ENCODE assay signal across 20 cellular contexts in genomic region chr2:215461836-215462532, GRCh38. TPM values are rescaled to one million over a fixed set of nuclear protein-coding genes. Genes with fewer than 3 reads are reported as not detected.
DNase-seq lines count a peak whose midpoint lies in the region; ATAC-seq and TF ChIP-seq lines count a peak whose summit lies in the region.
"Had no signal": no experiment of that assay in that cellular context is flagged by ENCODE, and none has a peak within 500 bp of the region (broad histone marks: within the 10 kb centered on the region; RNA-seq: fewer than 3 reads in every experiment).

No MANE protein-coding gene starts in this region.

- no peak for TF ChIP-seq EP300 in SK-N-SH (IDR thresholded peaks at IDR 0.05; ENCODE audit: borderline replicate concordance in 1 of 2, low read depth in 1 of 2, low read length in 1 of 2)

- H3K36me3 Mint-ChIP-seq in naive thymus-derived CD4-positive, alpha-beta T cell, result no peaks in the 10 kb centered on the region
- H3K36me3 Mint-ChIP-seq: CD8-positive, alpha-beta memory T cell; natural killer cell treated with Interleukin-12 subunit alpha and Interleukin-12 subunit beta and Interleukin-15 and Interleukin-18, amount 100 ng/mL, for 72 hours; stimulated activated effector memory CD8-positive, alpha-beta T cell treated with anti-CD3 and anti-CD28 coated beads, Interleukin-12 subunit alpha, Interleukin-12 subunit beta, amount 100 ng/mL, for 72 hours had no signal

- POLR2A ChIA-PET in SK-N-SH (lab: Yijun Ruan, JAX), result no interaction called here
- POLR2A ChIA-PET in naive thymus-derived CD4-positive, alpha-beta T cell (lab: Charles Lee), result no interaction called here

- 96% methylated on average over 5 of the region's 5 CpGs for WGBS in SK-N-SH (ENCODE audit: low lambda C conversion rate)

- no peaks in the 10 kb centered on the region for H3K9me2 ChIP-seq in SK-N-SH

- H3K4me3 Mint-ChIP-seq in naive thymus-derived CD4-positive, alpha-beta T cell, result no peak overlapping the region
- H3K4me3 Mint-ChIP-seq: activated CD4-positive, alpha-beta memory T cell treated with anti-CD3 and anti-CD28 coated beads, Interleukin-2, amount 10 ng/mL, durations not matched to agents 7 days and 5 days; activated T-helper 1 cell treated with anti-CD3 and anti-CD28 coated beads, Interleukin-12 subunit alpha, Interleukin-12 subunit beta, Interleukin-2, Interleukin-4 antibody, amounts not matched to agents 30 ng/mL and 10 ng/mL and 1 ng/mL, durations not matched to agents 14 hours and 24 hours and 36 hours; natural killer cell treated with Interleukin-12 subunit alpha and Interleukin-12 subunit beta and Interleukin-15 and Interleukin-18, amount 100 ng/mL, for 72 hours; stimulated activated effector memory CD8-positive, alpha-beta T cell treated with anti-CD3 and anti-CD28 coated beads, Interleukin-12 subunit alpha, Interleukin-12 subunit beta, amount 100 ng/mL, for 72 hours had no signal

- H3K4me3 ChIP-seq in SK-N-SH (ENCODE audit: low read depth in 2 of 2, low read length in 1 of 2) (no peak overlapping the region), astrocyte of the spinal cord (ENCODE audit: low read depth, low read length) (no peak overlapping the region), foreskin fibroblast (ENCODE audit: low read depth in 1 of 2, low read length in 2 of 2) (no peak overlapping the region), skeletal muscle satellite cell (ENCODE audit: low read length) (no peak overlapping the region)
- H3K4me3 ChIP-seq in naive thymus-derived CD4-positive, alpha-beta T cell (ENCODE audit: low read length), result no peak overlapping the region

- H3F3A ChIP-seq in SK-N-SH (replicated peaks; ENCODE audit: insufficient read depth), result peaks cover 20% of the 10 kb centered on the region

- no peaks in the 10 kb centered on the region for H3K4me1 Mint-ChIP-seq in naive thymus-derived CD4-positive, alpha-beta T cell
- H3K4me1 Mint-ChIP-seq: activated CD4-positive, alpha-beta memory T cell treated with anti-CD3 and anti-CD28 coated beads, Interleukin-2, amount 10 ng/mL, durations not matched to agents 7 days and 5 days; CD8-positive, alpha-beta memory T cell; stimulated activated effector memory CD8-positive, alpha-beta T cell treated with anti-CD3 and anti-CD28 coated beads, Interleukin-12 subunit alpha, Interleukin-12 subunit beta, amount 100 ng/mL, for 72 hours had no signal

- H3K9me3 ChIP-seq in SK-N-SH, result no peaks in the 10 kb centered on the region
- no peaks in the 10 kb centered on the region for H3K9me3 ChIP-seq in skeletal muscle satellite cell (replicated peaks; ENCODE audit: low read length)
- no peaks in the 10 kb centered on the region for H3K9me3 ChIP-seq in naive thymus-derived CD4-positive, alpha-beta T cell (ENCODE audit: control insufficient read depth in 2 of 3, low read length in 3 of 3)

- H4K20me1 ChIP-seq in SK-N-SH (ENCODE audit: insufficient read depth), result no peaks in the 10 kb centered on the region

- TF ChIP-seq CTCF in SK-N-SH (IDR thresholded peaks at IDR 0.05), result no peak
- TF ChIP-seq CTCF in astrocyte of the spinal cord (IDR thresholded peaks at IDR 0.05; ENCODE audit: low read depth, low read length), result no peak
- TF ChIP-seq CTCF in foreskin fibroblast (IDR thresholded peaks at IDR 0.05; ENCODE audit: low read depth, low read length), result no peak

- H3K79me2 ChIP-seq in SK-N-SH (ENCODE audit: insufficient read depth), result no peaks in the 10 kb centered on the region

- in situ Hi-C loops in astrocyte of the spinal cord (cut with HindIII; ENCODE audit: low sequenced_read_pairs), result no loop called here

- no peak overlapping the region for H3K27ac Mint-ChIP-seq in naive thymus-derived CD4-positive, alpha-beta T cell
- H3K27ac Mint-ChIP-seq: activated CD4-positive, alpha-beta memory T cell treated with anti-CD3 and anti-CD28 coated beads, Interleukin-2, amount 10 ng/mL, durations not matched to agents 7 days and 5 days; activated T-helper 1 cell treated with anti-CD3 and anti-CD28 coated beads, Interleukin-12 subunit alpha, Interleukin-12 subunit beta, Interleukin-2, Interleukin-4 antibody, amounts not matched to agents 30 ng/mL and 10 ng/mL and 1 ng/mL, durations not matched to agents 14 hours and 24 hours and 36 hours; CD8-positive, alpha-beta memory T cell; natural killer cell treated with Interleukin-12 subunit alpha and Interleukin-12 subunit beta and Interleukin-15 and Interleukin-18, amount 100 ng/mL, for 72 hours; stimulated activated effector memory CD8-positive, alpha-beta T cell treated with anti-CD3 and anti-CD28 coated beads, Interleukin-12 subunit alpha, Interleukin-12 subunit beta, amount 100 ng/mL, for 72 hours had no signal

- peaks cover 0 to 19% (median 4%) of the 10 kb centered on the region in 5 donors for H3K27me3 Mint-ChIP-seq in naive thymus-derived CD4-positive, alpha-beta T cell

- CTCF ChIA-PET in SK-N-SH (lab: Yijun Ruan, JAX), result no interaction called here
- CTCF ChIA-PET in naive thymus-derived CD4-positive, alpha-beta T cell (lab: Charles Lee), result no interaction called here

- peak overlapping the region; percentile 44; the same call in 1 of the 2 replicates for H2AFZ ChIP-seq in SK-N-SH (ENCODE audit: low read depth)

- H3K4me2 ChIP-seq in SK-N-SH (no peak overlapping the region), skeletal muscle satellite cell (ENCODE audit: low read length) (no peak overlapping the region)

- no peak for TF ChIP-seq RAD21 in SK-N-SH (IDR thresholded peaks at IDR 0.05; ENCODE audit: low read length)

- H3K9me3 Mint-ChIP-seq in naive thymus-derived CD4-positive, alpha-beta T cell, result no peaks in the 10 kb centered on the region
- H3K9me3 Mint-ChIP-seq: activated CD4-positive, alpha-beta memory T cell treated with anti-CD3 and anti-CD28 coated beads, Interleukin-2, amount 10 ng/mL, durations not matched to agents 7 days and 5 days; activated T-helper 1 cell treated with anti-CD3 and anti-CD28 coated beads, Interleukin-12 subunit alpha, Interleukin-12 subunit beta, Interleukin-2, Interleukin-4 antibody, amounts not matched to agents 30 ng/mL and 10 ng/mL and 1 ng/mL, durations not matched to agents 14 hours and 24 hours and 36 hours; CD8-positive, alpha-beta memory T cell; natural killer cell treated with Interleukin-12 subunit alpha and Interleukin-12 subunit beta and Interleukin-15 and Interleukin-18, amount 100 ng/mL, for 72 hours; stimulated activated effector memory CD8-positive, alpha-beta T cell treated with anti-CD3 and anti-CD28 coated beads, Interleukin-12 subunit alpha, Interleukin-12 subunit beta, amount 100 ng/mL, for 72 hours had no signal

- ATAC-seq in SK-N-SH treated with all-trans-retinoic acid at 6 μM for 48 hours, result no peak
- ATAC-seq in naive thymus-derived CD4-positive, alpha-beta T cell, result no peak
- ATAC-seq: left lobe of liver; right cardiac atrium; stimulated activated effector memory CD8-positive, alpha-beta T cell treated with anti-CD3 and anti-CD28 coated beads, Interleukin-12 subunit alpha, Interleukin-12 subunit beta, amount 100 ng/mL, for 72 hours had no signal

- H3K36me3 ChIP-seq in SK-N-SH (replicated peaks in 1 of 2; ENCODE audit: control insufficient read depth in 1 of 2, insufficient read depth in 2 of 2, low read length in 1 of 2) (no peaks in the 10 kb centered on the region), skeletal muscle satellite cell (ENCODE audit: insufficient read depth, low read length) (no peaks in the 10 kb centered on the region)
- H3K36me3 ChIP-seq in naive thymus-derived CD4-positive, alpha-beta T cell (ENCODE audit: control insufficient read depth in 2 of 3, insufficient read depth in 3 of 3, low read length in 3 of 3), result no peaks in the 10 kb centered on the region

- peaks cover 0 to 22% of the 10 kb centered on the region in 2 experiments; a peak in 3 of 4 replicates for H3K4me1 ChIP-seq in SK-N-SH (ENCODE audit: control insufficient read depth in 1 of 2, insufficient read depth in 2 of 2, low read depth in 1 of 2, low read length in 1 of 2)
- H3K4me1 ChIP-seq in skeletal muscle satellite cell (ENCODE audit: control insufficient read depth, insufficient read depth, low read length), result peaks cover 38% of the 10 kb centered on the region
- no peaks in the 10 kb centered on the region for H3K4me1 ChIP-seq in naive thymus-derived CD4-positive, alpha-beta T cell (ENCODE audit: control insufficient read depth in 2 of 2, insufficient read depth in 2 of 2, low read length in 2 of 2)

- H3K9ac ChIP-seq in SK-N-SH (peak overlapping the region; percentile 59; the same call in 1 of the 2 replicates), skeletal muscle satellite cell (ENCODE audit: low read depth, low read length) (peak overlapping the region; percentile 78)

- peak overlapping the region in 1 of 2 experiments; percentile 90; a peak in 2 of 4 replicates for H3K27ac ChIP-seq in SK-N-SH (ENCODE audit: low read depth in 2 of 2, low read length in 1 of 2)
- no peak overlapping the region for H3K27ac ChIP-seq in naive thymus-derived CD4-positive, alpha-beta T cell (ENCODE audit: low read depth, low read length)
- H3K27ac ChIP-seq: 22Rv1 had no signal

- H3K27me3 ChIP-seq in SK-N-SH (ENCODE audit: insufficient read depth) (no peaks in the 10 kb centered on the region), skeletal muscle satellite cell (ENCODE audit: control insufficient read depth, insufficient read depth, low read length) (no peaks in the 10 kb centered on the region)
- H3K27me3 ChIP-seq in naive thymus-derived CD4-positive, alpha-beta T cell (ENCODE audit: control insufficient read depth in 2 of 2, insufficient read depth in 2 of 2, low read length in 2 of 2), result no peaks in the 10 kb centered on the region

- DNase-seq in SK-N-SH (no peak), astrocyte of the spinal cord (ENCODE audit: low read depth, low spot score) (peak; percentile 57), foreskin fibroblast (peak; percentile 62 to 69), GOT3 (lab: John Stamatoyannopoulos, UW) (no peak), head of caudate nucleus (no peak)
- no peak for DNase-seq in naive thymus-derived CD4-positive, alpha-beta T cell
- DNase-seq: activated CD4-positive, alpha-beta memory T cell treated with anti-CD3 and anti-CD28 coated beads, Interleukin-2, amount 10 ng/mL, durations not matched to agents 7 days and 5 days; anterior cingulate cortex; CD8-positive, alpha-beta memory T cell; GDM1; NCI-H1048; right cardiac atrium; stimulated activated CD4-positive, alpha-beta T cell treated with anti-CD3 and anti-CD28 coated beads, Interleukin-4, amount 100 ng/mL, for 4 hours had no signal

- intact Hi-C loops in naive thymus-derived CD4-positive, alpha-beta T cell (cut with micrococcal nuclease), result no loop called here
- intact Hi-C loops in head of caudate nucleus (cut with DNase I), result no loop called here

TF ChIP-seq in SK-N-SH, 30 proteins besides CTCF, POLR2A, EP300 and RAD21 (continues in another document):
- no peak for TF ChIP-seq MXI1 (IDR thresholded peaks at IDR 0.05; ENCODE audit: low read depth, low read length)

TF ChIP-seq in SK-N-SH treated with all-trans-retinoic acid at 6 μM for 48 hours, 23 proteins besides CTCF, POLR2A, EP300 and RAD21 (continues in another document):
- no peak for TF ChIP-seq ZNF70 (CRISPR knock-in tag; IDR thresholded peaks at IDR 0.05)

RNA-seq across cellular contexts. Expression of gene FN1, which starts 26.1 kb away (rescaled TPM):
- 1,637 and 1,671 TPM in 2 replicates for polyA plus RNA-seq in SK-N-SH (2012; rRNA removed)
- 978 and 1,254 TPM in 2 replicates for polyA plus RNA-seq in SK-N-SH (2012; cell fraction: cytosol; rRNA removed)
- 2,323 and 4,066 TPM in 2 replicates for polyA plus RNA-seq in SK-N-SH (2012; cell fraction: nucleus; rRNA removed)
- 9,411 and 9,536 TPM in 2 replicates for total RNA-seq in skeletal muscle satellite cell (2012; rRNA removed)
- 1 to 10 TPM in 2 of 5 experiments, under 1 TPM in 3; 0.13 to 2.2 (median 0.81) TPM for total RNA-seq in naive thymus-derived CD4-positive, alpha-beta T cell
- under 1 TPM; 0.48 to 0.52 TPM for polyA plus RNA-seq in naive thymus-derived CD4-positive, alpha-beta T cell

Comparison
In these comparisons a context has a peak if more than half of its experiments do, and no peak if none do; other contexts are left out.
1. DNase-seq: peak in astrocyte of the spinal cord (single experiment) and foreskin fibroblast (2 of 2); none in SK-N-SH (single experiment), GOT3 (single experiment), naive thymus-derived CD4-positive, alpha-beta T cell (0 of 9) and head of caudate nucleus (0 of 42).
2. RNA of gene FN1, which starts 26.1 kb away (polyA plus RNA-seq): 978 to 4,066 TPM in SK-N-SH; 0.48 to 0.52 TPM in naive thymus-derived CD4-positive, alpha-beta T cell; every median in the first group is over 100 times any median in the second.